1 cellular context compared by ENCODE assay signal in genomic region chr3:187828571-187829452, GRCh38.
A peak's percentile ranks its signal among the peaks of the same experiment; 100 is the strongest.
TF ChIP-seq lines count a peak whose summit lies in the region.

No MANE protein-coding gene starts in this region.

TF ChIP-seq in HepG2, 621 proteins besides CTCF, POLR2A, EP300 and RAD21 (continued from another document and continues in another):
- TF ChIP-seq NR2F1 (CRISPR knock-in tag; IDR thresholded peaks at IDR 0.05) (no peak), ZNF510 (CRISPR knock-in tag; IDR thresholded peaks at IDR 0.05; ENCODE audit: low read depth) (no peak), ZNF10 (CRISPR knock-in tag; IDR thresholded peaks at IDR 0.05; ENCODE audit: borderline replicate concordance, low read depth) (no peak), SOX6 (IDR thresholded peaks at IDR 0.05) (no peak), SOX6 (CRISPR knock-in tag; IDR thresholded peaks at IDR 0.05) (peak; percentile 67), ZNF335 (CRISPR knock-in tag; IDR thresholded peaks at IDR 0.05) (no peak), POGZ (CRISPR knock-in tag; IDR thresholded peaks at IDR 0.05) (0 out of 2 replicates have a peak, but pooled peaks have one; percentile 22), ZC3H4 (CRISPR knock-in tag; IDR thresholded peaks at IDR 0.05; ENCODE audit: borderline replicate concordance) (no peak), GATAD2A (CRISPR knock-in tag; IDR thresholded peaks at IDR 0.05) (peak; percentile 67; the same call in 1 of the 2 replicates), SKIL (CRISPR knock-in tag; IDR thresholded peaks at IDR 0.05; ENCODE audit: borderline replicate concordance) (no peak), TARDBP (CRISPR knock-in tag; IDR thresholded peaks at IDR 0.05) (0 out of 2 replicates have a peak, but pooled peaks have one; percentile 18), MEIS2 (CRISPR knock-in tag; IDR thresholded peaks at IDR 0.05) (peak; percentile 100), CEBPG (CRISPR knock-in tag; IDR thresholded peaks at IDR 0.05) (peak; percentile 52), ZNF280B (CRISPR knock-in tag; IDR thresholded peaks at IDR 0.05; ENCODE audit: borderline replicate concordance) (no peak), JDP2 (CRISPR knock-in tag; IDR thresholded peaks at IDR 0.05; ENCODE audit: borderline replicate concordance) (no peak), FOXA3 (CRISPR knock-in tag; IDR thresholded peaks at IDR 0.05) (peak; percentile 37; the same call in 1 of the 2 replicates), ELF1 (CRISPR knock-in tag; IDR thresholded peaks at IDR 0.05) (0 out of 2 replicates have a peak, but pooled peaks have one; percentile 9), ZMYM4 (CRISPR knock-in tag; IDR thresholded peaks at IDR 0.05) (peak; percentile 57), CSRNP2 (CRISPR knock-in tag; conservative IDR thresholded peaks at IDR 0.05; ENCODE audit: low read depth) (no peak), HOXA3 (CRISPR knock-in tag; IDR thresholded peaks at IDR 0.05) (peak; percentile 30; the same call in 1 of the 2 replicates), ATAD3A (CRISPR knock-in tag; IDR thresholded peaks at IDR 0.05) (no peak), TFAP4 (IDR thresholded peaks at IDR 0.05; ENCODE audit: borderline replicate concordance, low read depth) (peak; percentile 77; the same call in 1 of the 2 replicates), ZNF577 (CRISPR knock-in tag; IDR thresholded peaks at IDR 0.05; ENCODE audit: borderline replicate concordance, low read depth) (no peak), TBX2 (CRISPR knock-in tag; IDR thresholded peaks at IDR 0.05; ENCODE audit: borderline replicate concordance) (peak; percentile 35; the same call in 1 of the 2 replicates), ZNF614 (CRISPR knock-in tag; IDR thresholded peaks at IDR 0.05; ENCODE audit: borderline replicate concordance) (peak; percentile 46; the same call in 1 of the 2 replicates), MEIS1 (CRISPR knock-in tag; IDR thresholded peaks at IDR 0.05; ENCODE audit: borderline replicate concordance) (peak; percentile 93; the same call in 1 of the 2 replicates), HNRNPUL1 (IDR thresholded peaks at IDR 0.05; ENCODE audit: low read depth, low read length) (no peak), ZNF644 (CRISPR knock-in tag; IDR thresholded peaks at IDR 0.05; ENCODE audit: low read depth) (peak; percentile 43; the same call in 1 of the 2 replicates), ZNF567 (CRISPR knock-in tag; IDR thresholded peaks at IDR 0.05; ENCODE audit: borderline replicate concordance) (no peak), ZEB1 (IDR thresholded peaks at IDR 0.05; ENCODE audit: insufficient replicate concordance, low read depth) (no peak), NCOA2 (CRISPR knock-in tag; IDR thresholded peaks at IDR 0.05) (peak; percentile 45; the same call in 1 of the 2 replicates), NFIB (CRISPR knock-in tag; IDR thresholded peaks at IDR 0.05; ENCODE audit: borderline replicate concordance) (no peak), HMG20A (CRISPR knock-in tag; IDR thresholded peaks at IDR 0.05; ENCODE audit: borderline replicate concordance) (peak; percentile 64; the same call in 1 of the 2 replicates), MIER3 (CRISPR knock-in tag; IDR thresholded peaks at IDR 0.05; ENCODE audit: borderline replicate concordance) (no peak), CREB1 (IDR thresholded peaks at IDR 0.05) (no peak), CREB1 (CRISPR knock-in tag; IDR thresholded peaks at IDR 0.05) (peak; percentile 37; the same call in 1 of the 2 replicates), PATZ1 (CRISPR knock-in tag; IDR thresholded peaks at IDR 0.05) (peak; percentile 21; the same call in 1 of the 2 replicates), FOXJ3 (CRISPR knock-in tag; IDR thresholded peaks at IDR 0.05; ENCODE audit: borderline replicate concordance) (0 out of 2 replicates have a peak, but pooled peaks have one; percentile 19), FOXP4 (CRISPR knock-in tag; IDR thresholded peaks at IDR 0.05) (0 out of 2 replicates have a peak, but pooled peaks have one; percentile 12), ETV5 (CRISPR knock-in tag; IDR thresholded peaks at IDR 0.05; ENCODE audit: borderline replicate concordance) (peak; percentile 42; the same call in 1 of the 2 replicates), SOX13 (IDR thresholded peaks at IDR 0.05) (no peak), SOX13 (CRISPR knock-in tag; conservative IDR thresholded peaks at IDR 0.05 in 1 of 2, IDR thresholded peaks at IDR 0.05 in 1 of 2) (peak in 1 of 2 experiments; percentile 27; a peak in 1 of 4 replicates), TBX3 (IDR thresholded peaks at IDR 0.05; ENCODE audit: borderline replicate concordance) (peak; percentile 45; the same call in 1 of the 2 replicates), MEF2D (CRISPR knock-in tag; IDR thresholded peaks at IDR 0.05) (no peak), NR1H2 (CRISPR knock-in tag; IDR thresholded peaks at IDR 0.05; ENCODE audit: borderline replicate concordance, low read depth) (no peak), ZNF543 (CRISPR knock-in tag; IDR thresholded peaks at IDR 0.05) (no peak), ZNF501 (CRISPR knock-in tag; IDR thresholded peaks at IDR 0.05) (0 out of 2 replicates have a peak, but pooled peaks have one; percentile 23), HCFC1 (IDR thresholded peaks at IDR 0.05; ENCODE audit: low read depth, low read length) (no peak), THAP11 (CRISPR knock-in tag; IDR thresholded peaks at IDR 0.05) (0 out of 2 replicates have a peak, but pooled peaks have one; percentile 32), ZFX (CRISPR knock-in tag; IDR thresholded peaks at IDR 0.05; ENCODE audit: low read depth) (no peak), SOX5 (CRISPR knock-in tag; IDR thresholded peaks at IDR 0.05; ENCODE audit: borderline replicate concordance) (peak; percentile 48; the same call in 1 of the 2 replicates), BCL6 (CRISPR knock-in tag; IDR thresholded peaks at IDR 0.05) (0 out of 2 replicates have a peak, but pooled peaks have one; percentile 27), ZNF12 (CRISPR knock-in tag; IDR thresholded peaks at IDR 0.05) (peak; percentile 38; the same call in 1 of the 2 replicates), BORCS8-MEF2B (CRISPR knock-in tag; IDR thresholded peaks at IDR 0.05) (no peak), SMAD3 (CRISPR knock-in tag; IDR thresholded peaks at IDR 0.05) (no peak), ZNF207 (IDR thresholded peaks at IDR 0.05; ENCODE audit: borderline replicate concordance) (no peak), ARID5B (CRISPR knock-in tag; IDR thresholded peaks at IDR 0.05) (peak; percentile 76), ZSCAN25 (CRISPR knock-in tag; IDR thresholded peaks at IDR 0.05) (no peak), PBX2 (CRISPR knock-in tag; IDR thresholded peaks at IDR 0.05) (peak; percentile 91)
